In genomic region chr2:177474904-177475474, GRCh38 we compare ENCODE assay signal across 14 cellular contexts.
DNase-seq lines count a peak whose midpoint lies in the region; ATAC-seq and TF ChIP-seq lines count a peak whose summit lies in the region.
"Had no signal": no experiment of that assay in that cellular context is flagged by ENCODE, and none has a peak within 500 bp of the region (broad histone marks: within the 10 kb centered on the region; RNA-seq: fewer than 3 reads in every experiment).

No MANE protein-coding gene starts in this region.

- no peak overlapping the region for H2AFZ ChIP-seq in ACC112 (ENCODE audit: low read length, unreplicated experiment)

- H3K36me3 ChIP-seq in ACC112 (ENCODE audit: insufficient read depth, low read length) (peaks cover 45% of the 10 kb centered on the region), gastroesophageal sphincter (peaks cover 0 to 16% of the 10 kb centered on the region in 2 donors)

- TF ChIP-seq POLR2A in gastroesophageal sphincter (IDR thresholded peaks at IDR 0.05): no peak

- intact Hi-C loops in Right ventricle myocardium superior (cut with DNase I): no loop called here

- 68 to 83% methylated on average over 1 of the region's 1 CpG for WGBS in gastroesophageal sphincter (ENCODE audit: low coverage in 1 of 2), 2 donors

- H3K27me3 ChIP-seq in ACC112 (ENCODE audit: insufficient read depth, low read length) (no peaks in the 10 kb centered on the region), gastroesophageal sphincter (no peaks in the 10 kb centered on the region)
- H3K27me3 ChIP-seq: BLaER1 treated with 17β-estradiol and CSF1 and Interleukin-3, amounts not matched to agents 10 nM and 100 nM had no signal

- TF ChIP-seq EP300 in gastroesophageal sphincter (IDR thresholded peaks at IDR 0.05): no peak

- DNase-seq in HCEC 1CT (peak; percentile 39), amniotic epithelial cell (ENCODE audit: low read depth) (peak; percentile 62), glomerular endothelial cell (ENCODE audit: extremely low read depth, low read depth, low spot score) (peak; percentile 75), mesenteric fat pad (ENCODE audit: low spot score) (no peak), hepatic stellate cell (ENCODE audit: low spot score) (no peak), Right ventricle myocardium superior (no peak)
- DNase-seq: activated CD4-positive, alpha-beta T cell treated with anti-CD3 and anti-CD28 coated beads for 4 hours; activated naive CD8-positive, alpha-beta T cell treated with anti-CD3 and anti-CD28 coated beads, Interleukin-2, amount 10 ng/mL, durations not matched to agents 7 days and 5 days; NCI-H2171 treated with DMSO at 0.1 percent for 48 hours; T-helper 1 cell had no signal

- H3K27ac ChIP-seq in ACC112 (ENCODE audit: low read depth, low read length) (peak overlapping the region; percentile 17; the same call in 1 of the 2 replicates), gastroesophageal sphincter (no peak overlapping the region)
- H3K27ac ChIP-seq: BLaER1 treated with 17β-estradiol and CSF1 and Interleukin-3, amounts not matched to agents 10 nM and 100 nM had no signal

- H3K79me2 ChIP-seq in ACC112 (ENCODE audit: control insufficient read depth, insufficient read depth, low read length, unreplicated experiment): no peaks in the 10 kb centered on the region

- ATAC-seq in Right ventricle myocardium superior (ENCODE audit: poor library complexity) (no peak), gastroesophageal sphincter (no peak)
- ATAC-seq: stimulated activated memory B cell treated with anti-CD40 and anti-IgM and Interleukin-4, amounts not matched to agents 10 μg/mL and 1 μg/mL and 100 μg/mL, for 72 hours had no signal

- peaks cover 12% of the 10 kb centered on the region for H3K4me1 ChIP-seq in ACC112 (ENCODE audit: control insufficient read depth, insufficient read depth, low read length, unreplicated experiment)
- no peaks in the 10 kb centered on the region for H3K4me1 ChIP-seq in gastroesophageal sphincter
- H3K4me1 ChIP-seq: BLaER1 treated with 17β-estradiol and CSF1 and Interleukin-3, amounts not matched to agents 10 nM and 100 nM had no signal

- H3K4me3 ChIP-seq in ACC112 (ENCODE audit: low read depth, low read length): no peak overlapping the region
- H3K4me3 ChIP-seq in gastroesophageal sphincter: no peak overlapping the region
- H3K4me3 ChIP-seq: BLaER1 treated with 17β-estradiol and CSF1 and Interleukin-3, amounts not matched to agents 10 nM and 100 nM had no signal

- peaks cover 0 to 19% (median 0%) of the 10 kb centered on the region in 3 donors for H3K9me3 ChIP-seq in gastroesophageal sphincter

- TF ChIP-seq CTCF in gastroesophageal sphincter (IDR thresholded peaks at IDR 0.05): no peak

Comparison
In these comparisons a context has a peak if more than half of its experiments do, and no peak if none do; other contexts are left out.
1. DNase-seq: peak in HCEC 1CT (single experiment), amniotic epithelial cell (single experiment) and glomerular endothelial cell (single experiment); none in mesenteric fat pad (single experiment), hepatic stellate cell (single experiment) and Right ventricle myocardium superior (single experiment).